11 cellular contexts compared by ENCODE assay signal in genomic region chr17:66829386-66829864, GRCh38. TPM values are rescaled to one million over a fixed set of nuclear protein-coding genes. Genes with fewer than 3 reads are reported as not detected.
DNase-seq lines count a peak whose midpoint lies in the region; ATAC-seq and TF ChIP-seq lines count a peak whose summit lies in the region.
"Had no signal": no experiment of that assay in that cellular context is flagged by ENCODE, and none has a peak within 500 bp of the region (broad histone marks: within the 10 kb centered on the region; RNA-seq: fewer than 3 reads in every experiment).

No MANE protein-coding gene starts in this region.

- no peaks in the 10 kb centered on the region for H3K27me3 ChIP-seq in Panc1 (ENCODE audit: control insufficient read depth, insufficient read depth, low read length)
- H3K27me3 ChIP-seq in aorta (ENCODE audit: control insufficient read depth in 1 of 2, insufficient read depth in 2 of 2, low read length in 1 of 2): no peaks in the 10 kb centered on the region

- no peak overlapping the region for H3K27ac ChIP-seq in Panc1 (ENCODE audit: low read length)
- H3K27ac ChIP-seq in aorta (ENCODE audit: low read depth in 1 of 2, low read length in 2 of 2): no peak overlapping the region
- H3K27ac ChIP-seq: 22Rv1, SJSA1 had no signal

- no peak for TF ChIP-seq CTCF in Panc1 (IDR thresholded peaks at IDR 0.05)

- DNase-seq in DMS 273 (lab: John Stamatoyannopoulos, UW; ENCODE audit: unreplicated experiment): peak; percentile 94
- DNase-seq in DMS 273 treated with DMSO at 0.1 percent for 48 hours (lab: John Stamatoyannopoulos, UW): no peak
- no peak for DNase-seq in Panc1 (ENCODE audit: low read depth, low spot score)
- peak; percentile 24 to 28 for DNase-seq in erythroblast (lab: John Stamatoyannopoulos, UW)
- DNase-seq in non-pigmented ciliary epithelial cell (ENCODE audit: low read depth): peak; percentile 19
- DNase-seq in NCI-H1092 (lab: John Stamatoyannopoulos, UW): no peak
- DNase-seq in aorta: no peak

- ATAC-seq in Panc1 (peak; percentile 85), GM18861 (IDR thresholded peaks at IDR 0.05; ENCODE audit: unreplicated experiment) (no peak), aorta (ENCODE audit: low FRiP score) (no peak)

- no peaks in the 10 kb centered on the region for H3K4me1 ChIP-seq in Panc1 (ENCODE audit: control insufficient read depth, insufficient read depth, low read length)
- no peaks in the 10 kb centered on the region for H3K4me1 ChIP-seq in aorta (ENCODE audit: control insufficient read depth in 1 of 2, insufficient read depth in 2 of 2, low read length in 2 of 2)
- H3K4me1 ChIP-seq: SJSA1 had no signal

- no peaks in the 10 kb centered on the region for H3K9me3 ChIP-seq in Panc1 (ENCODE audit: control insufficient read depth, insufficient read depth, low read depth, low read length)
- no peaks in the 10 kb centered on the region for H3K9me3 ChIP-seq in aorta (ENCODE audit: control insufficient read depth, low read length)
- H3K9me3 ChIP-seq: SJSA1 had no signal

- TF ChIP-seq POLR2A in erythroblast (IDR thresholded peaks at IDR 0.05; ENCODE audit: low read length): no peak

- H3K36me3 ChIP-seq in Panc1 (ENCODE audit: control insufficient read depth, insufficient read depth, low read length): no peaks in the 10 kb centered on the region
- H3K36me3 ChIP-seq in aorta (ENCODE audit: control insufficient read depth in 1 of 2, insufficient read depth in 2 of 2, low read length in 1 of 2): no peaks in the 10 kb centered on the region
- H3K36me3 ChIP-seq: SJSA1 had no signal

- intact Hi-C loops in Panc1 (cut with micrococcal nuclease; ENCODE audit: unreplicated experiment): no loop called here
- intact Hi-C loops in aorta (cut with DNase I): no loop called here

- BruUV-seq in Panc1 (replicated peaks; lab: Mats Ljungman, UMichigan): no TSS peak

- H3K4me3 ChIP-seq in Panc1 (ENCODE audit: low read depth in 2 of 2, low read length in 2 of 2) (no peak overlapping the region), aorta (ENCODE audit: low read length in 2 of 2) (no peak overlapping the region)
- H3K4me3 ChIP-seq: SJSA1 had no signal

- POLR2A ChIA-PET in Panc1 (lab: Charles Lee): no interaction called here

- WGBS in aorta, 2 donors: 2 to 4% methylated on average over 18 of the region's 18 CpGs

- in situ Hi-C loops in Panc1 (cut with HindIII; ENCODE audit: low pct_unique_long_range_greater_than_20kb, low sequenced_read_pairs): no loop called here

- CTCF ChIA-PET in Panc1 (lab: Charles Lee): no interaction called here

RNA-seq across cellular contexts. Expression of gene CACNG5, which starts 5.5 kb away (rescaled TPM):
- total RNA-seq in Panc1 (2021; ENCODE audit: unreplicated experiment) (0.21 TPM), aorta (not detected)
- polyA plus RNA-seq in Panc1 (2012; ENCODE audit: insufficient read length): not detected
- polyA plus RNA-seq in aorta: not detected
- total RNA-seq: natural killer cell treated with Interleukin-12 subunit alpha and Interleukin-12 subunit beta and Interleukin-15 and Interleukin-18, amount 100 ng/mL, for 72 hours; SJSA1 had no signal

Comparison
In these comparisons a context has a peak if more than half of its experiments do, and no peak if none do; other contexts are left out.
1. DNase-seq: peak in DMS 273 (single experiment), erythroblast (2 of 2) and non-pigmented ciliary epithelial cell (single experiment); none in DMS 273 treated with DMSO at 0.1 percent for 48 hours (single experiment), Panc1 (single experiment), NCI-H1092 (single experiment) and aorta (0 of 2).